1 cellular context compared by ENCODE assay signal in the genomic region with DNA sequence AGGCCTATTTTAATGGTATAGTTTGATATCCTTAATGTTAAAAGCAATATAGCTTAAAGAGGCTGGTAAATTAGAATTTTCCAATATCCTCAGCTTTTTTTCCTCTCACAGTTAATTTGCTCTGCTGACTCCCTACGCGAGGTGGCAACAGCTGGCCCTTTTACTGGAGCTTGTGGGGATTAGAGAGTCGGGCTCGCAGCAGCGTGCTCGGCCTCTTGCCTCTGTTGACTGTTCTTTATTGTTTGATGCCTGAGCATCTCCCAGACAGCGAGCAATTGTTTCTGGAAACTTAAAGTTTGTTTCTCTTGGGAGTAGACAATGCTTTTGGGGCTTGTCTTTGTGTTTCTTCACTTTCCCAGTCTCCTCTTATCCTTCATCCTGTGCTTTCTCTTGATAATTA.
TF ChIP-seq lines count a peak whose summit lies in the region.

No MANE protein-coding gene starts in this region.

TF ChIP-seq in WTC11, 78 proteins besides CTCF, POLR2A, EP300 and RAD21 (continued from another document):
- TF ChIP-seq, protein P1, sequence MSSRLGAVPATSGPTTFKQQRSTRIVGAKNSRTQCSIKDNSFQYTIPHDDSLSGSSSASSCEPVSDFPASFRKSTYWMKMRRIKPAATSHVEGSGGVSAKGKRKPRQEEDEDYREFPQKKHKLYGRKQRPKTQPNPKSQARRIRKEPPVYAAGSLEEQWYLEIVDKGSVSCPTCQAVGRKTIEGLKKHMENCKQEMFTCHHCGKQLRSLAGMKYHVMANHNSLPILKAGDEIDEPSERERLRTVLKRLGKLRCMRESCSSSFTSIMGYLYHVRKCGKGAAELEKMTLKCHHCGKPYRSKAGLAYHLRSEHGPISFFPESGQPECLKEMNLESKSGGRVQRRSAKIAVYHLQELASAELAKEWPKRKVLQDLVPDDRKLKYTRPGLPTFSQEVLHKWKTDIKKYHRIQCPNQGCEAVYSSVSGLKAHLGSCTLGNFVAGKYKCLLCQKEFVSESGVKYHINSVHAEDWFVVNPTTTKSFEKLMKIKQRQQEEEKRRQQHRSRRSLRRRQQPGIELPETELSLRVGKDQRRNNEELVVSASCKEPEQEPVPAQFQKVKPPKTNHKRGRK (CRISPR knock-in tag; IDR thresholded peaks at IDR 0.05; ENCODE audit: borderline replicate concordance), result no peak
- TF ChIP-seq, protein P2, sequence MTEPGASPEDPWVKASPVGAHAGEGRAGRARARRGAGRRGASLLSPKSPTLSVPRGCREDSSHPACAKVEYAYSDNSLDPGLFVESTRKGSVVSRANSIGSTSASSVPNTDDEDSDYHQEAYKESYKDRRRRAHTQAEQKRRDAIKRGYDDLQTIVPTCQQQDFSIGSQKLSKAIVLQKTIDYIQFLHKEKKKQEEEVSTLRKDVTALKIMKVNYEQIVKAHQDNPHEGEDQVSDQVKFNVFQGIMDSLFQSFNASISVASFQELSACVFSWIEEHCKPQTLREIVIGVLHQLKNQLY (CRISPR knock-in tag; IDR thresholded peaks at IDR 0.05), result no peak
